1 cellular context compared by ENCODE assay signal in genomic region chr9:107249665-107250285, GRCh38.
TF ChIP-seq lines count a peak whose summit lies in the region.

No MANE protein-coding gene starts in this region.

TF ChIP-seq in GM23338, 12 proteins besides CTCF, POLR2A, EP300 and RAD21 (continued from another document):
- no peak for TF ChIP-seq ZNF462 (CRISPR knock-in tag; IDR thresholded peaks at IDR 0.05)
TF ChIP-seq in GM23338: peak in this region for 0.
